In genomic region chrX:109714340-109714958, GRCh38 we compare ENCODE assay signal across 14 cellular contexts. TPM values are rescaled to one million over a fixed set of nuclear protein-coding genes. Genes with fewer than 3 reads are reported as not detected.
DNase-seq lines count a peak whose midpoint lies in the region; ATAC-seq, FAIRE-seq and TF ChIP-seq lines count a peak whose summit lies in the region.
"Had no signal": no experiment of that assay in that cellular context is flagged by ENCODE, and none has a peak within 500 bp of the region (broad histone marks: within the 10 kb centered on the region; RNA-seq: fewer than 3 reads in every experiment).

No MANE protein-coding gene starts in this region.

- no peak overlapping the region for H3K4me3 ChIP-seq in AG04449 (ENCODE audit: low read depth, low read length)
- H3K4me3 ChIP-seq: lung, Peyer's patch had no signal

- DNase-seq in AG04449 (ENCODE audit: low read depth, low spot score) (peak; percentile 51), HS-27A (ENCODE audit: low read depth) (peak; percentile 38), amniotic stem cell (lab: John Stamatoyannopoulos, UW) (peak; percentile 4), frontal cortex (ENCODE audit: low spot score in 2 of 2) (no peak), NCI-H2227 (lab: John Stamatoyannopoulos, UW; ENCODE audit: unreplicated experiment) (no peak), type B pancreatic cell (ENCODE audit: extremely low spot score, unreplicated experiment) (no peak), NCI-H2107 (lab: John Stamatoyannopoulos, UW) (no peak)
- DNase-seq: activated T-cell treated with anti-CD3 and anti-CD28 coated beads for 4 hours, cerebellar nuclear complex, NCI-H2171, Peyer's patch had no signal

- CTCF ChIA-PET in AG04449 (lab: Yijun Ruan, JAX), result interaction anchor here (1.3 to 8.3 kb wide), 7 partner anchors 17 to 175 kb away, joined by 3 to 219 read pairs (median 14); no protein-coding TSS in a partner anchor

- H3K36me3 Mint-ChIP-seq in type B pancreatic cell, result peaks cover 15% of the 10 kb centered on the region

- H3K9me3 Mint-ChIP-seq in type B pancreatic cell, result no peaks in the 10 kb centered on the region

- H3K27ac Mint-ChIP-seq in type B pancreatic cell, result no peak overlapping the region

- POLR2A ChIA-PET in AG04449 (lab: Yijun Ruan, JAX), result interaction anchor here (0.6 to 1.0 kb wide), 2 partner anchors 126 to 241 kb away, joined by 3 to 5 read pairs; no protein-coding TSS in a partner anchor

- H3K4me1 Mint-ChIP-seq in type B pancreatic cell (ENCODE audit: unreplicated experiment), result peaks cover 41% of the 10 kb centered on the region

- TF ChIP-seq CTCF in AG04449 (IDR thresholded peaks at IDR 0.05; ENCODE audit: insufficient read depth, low read length, missing control alignments) (no peak), type B pancreatic cell (conservative IDR thresholded peaks at IDR 0.05) (no peak)

- FAIRE-seq in frontal cortex (lab: Jason Lieb, UNC), result peak; percentile 57
- FAIRE-seq: H1 had no signal

- no peaks in the 10 kb centered on the region for H3K27me3 Mint-ChIP-seq in type B pancreatic cell

- H3K4me3 Mint-ChIP-seq in type B pancreatic cell, result no peak overlapping the region

- ATAC-seq in GM19023 (IDR thresholded peaks at IDR 0.05; ENCODE audit: unreplicated experiment), result no peak

RNA-seq across cellular contexts. Expression of gene ACSL4, which starts 18.6 kb away (rescaled TPM):
- 205 TPM for total RNA-seq in frontal cortex
- total RNA-seq in type B pancreatic cell (ENCODE audit: low replicate concordance), result 24.7 and 42.9 TPM in 2 replicates

Comparison
In these comparisons a context has a peak if more than half of its experiments do, and no peak if none do; other contexts are left out.
1. DNase-seq: peak in AG04449 (single experiment), HS-27A (single experiment) and amniotic stem cell (single experiment); none in frontal cortex (0 of 2), NCI-H2227 (single experiment), type B pancreatic cell (single experiment) and NCI-H2107 (single experiment).